18 cellular contexts compared by ENCODE assay signal in the genomic region with DNA sequence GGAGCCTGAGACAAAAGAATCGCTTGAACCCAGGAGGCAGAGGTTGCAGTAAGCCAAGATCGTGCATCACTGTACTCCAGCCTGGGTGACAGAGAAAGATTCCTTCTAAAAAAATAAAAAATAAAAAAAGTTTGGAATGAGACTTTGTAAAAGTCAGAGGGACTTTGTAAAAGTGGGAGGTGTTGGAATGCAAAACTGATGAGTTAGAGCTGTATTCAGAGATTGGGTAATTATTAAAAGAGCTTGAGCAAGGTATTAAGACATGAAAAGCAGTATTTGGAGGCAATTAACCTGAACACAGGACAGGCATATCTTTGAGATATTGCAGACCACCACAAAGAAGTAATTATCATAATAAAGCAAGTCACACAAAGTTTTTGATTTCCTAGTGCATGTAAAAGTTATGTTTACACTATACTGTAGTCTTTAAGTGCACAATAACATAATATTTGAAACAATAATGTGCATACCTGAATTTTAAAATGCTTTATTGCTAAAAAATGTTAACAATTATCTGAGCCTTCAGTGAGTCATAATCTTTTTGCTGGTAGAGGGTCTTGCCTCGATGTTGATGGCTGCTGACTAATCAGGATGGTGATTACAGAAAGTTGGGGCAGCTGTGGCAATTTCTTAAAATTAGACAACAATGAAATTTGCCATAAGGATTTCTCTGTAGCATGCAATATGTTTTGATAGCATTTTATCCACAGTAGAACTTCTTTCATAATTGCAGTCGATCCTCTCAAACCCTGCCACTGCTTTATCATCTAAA. TPM values are rescaled to one million over a fixed set of nuclear protein-coding genes. Genes with fewer than 3 reads are reported as not detected.
DNase-seq lines count a peak whose midpoint lies in the region; ATAC-seq and TF ChIP-seq lines count a peak whose summit lies in the region.
"Had no signal": no experiment of that assay in that cellular context is flagged by ENCODE, and none has a peak within 500 bp of the region (broad histone marks: within the 10 kb centered on the region; RNA-seq: fewer than 3 reads in every experiment).

No MANE protein-coding gene starts in this region.

- no peak overlapping the region for H3K4me3 ChIP-seq in ACC112 (ENCODE audit: low read depth, low read length)
- H3K4me3 ChIP-seq in GM23338: no peak overlapping the region
- no peak overlapping the region for H3K4me3 ChIP-seq in RWPE2 (ENCODE audit: severe bottlenecking)
- no peak overlapping the region for H3K4me3 ChIP-seq in fibroblast of villous mesenchyme (ENCODE audit: low read depth, low read length)
- no peak overlapping the region for H3K4me3 ChIP-seq in adrenal gland

- TF ChIP-seq CTCF in GM23338 (conservative IDR thresholded peaks at IDR 0.05; ENCODE audit: low read depth in 2 of 2) (no peak), RWPE2 (IDR thresholded peaks at IDR 0.05; ENCODE audit: poor library complexity, severe bottlenecking) (no peak), fibroblast of villous mesenchyme (IDR thresholded peaks at IDR 0.05; ENCODE audit: insufficient read depth, low read depth, low read length) (no peak), adrenal gland (IDR thresholded peaks at IDR 0.05) (no peak)

- H3F3A ChIP-seq in GM23338 (replicated peaks; ENCODE audit: low read depth): no peaks in the 10 kb centered on the region

- H3K79me2 ChIP-seq in ACC112 (ENCODE audit: control insufficient read depth, insufficient read depth, low read length, unreplicated experiment) (no peaks in the 10 kb centered on the region), GM23338 (replicated peaks; ENCODE audit: insufficient read depth) (no peaks in the 10 kb centered on the region)

- no peak overlapping the region for H3K27ac Mint-ChIP-seq in GM23338
- H3K27ac Mint-ChIP-seq: CD8-positive, alpha-beta T cell; H9; IgD-negative memory B cell had no signal

- H3K36me3 ChIP-seq in ACC112 (ENCODE audit: insufficient read depth, low read length) (no peaks in the 10 kb centered on the region), GM23338 (ENCODE audit: insufficient read depth) (no peaks in the 10 kb centered on the region), RWPE2 (ENCODE audit: low read depth) (no peaks in the 10 kb centered on the region), adrenal gland (replicated peaks in 1 of 2) (no peaks in the 10 kb centered on the region)

- DNase-seq in GM23338 (ENCODE audit: low spot score): no peak
- no peak for DNase-seq in RWPE2 (ENCODE audit: low spot score)
- peak; percentile 35 for DNase-seq in fibroblast of villous mesenchyme (ENCODE audit: low read depth)
- no peak for DNase-seq in adrenal gland
- DNase-seq in DMS114 treated with DMSO at 0.1 percent for 48 hours (lab: John Stamatoyannopoulos, UW; ENCODE audit: unreplicated experiment): no peak
- no peak for DNase-seq in NCI-H187 treated with DMSO at 0.1 percent for 48 hours (lab: John Stamatoyannopoulos, UW)
- no peak for DNase-seq in NCI-H2171 treated with DMSO at 0.1 percent for 48 hours (lab: John Stamatoyannopoulos, UW)
- DNase-seq: CD8-positive, alpha-beta T cell; H9; MV-4-11; NCI-H1436 treated with DMSO at 0.1 percent for 48 hours; NCI-H2081 treated with DMSO at 0.1 percent for 48 hours; NCI-H2227 treated with DMSO at 0.1 percent for 48 hours; NCI-H524 treated with DMSO at 0.1 percent for 48 hours; NK-92 treated with Interleukin-12 subunit alpha and Interleukin-12 subunit beta, amount 100 ng/mL, for 24 hours; Right ventricle myocardium superior had no signal

- H3K4me1 Mint-ChIP-seq in GM23338: peaks cover 9% of the 10 kb centered on the region
- H3K4me1 Mint-ChIP-seq: IgD-negative memory B cell had no signal

- no peaks in the 10 kb centered on the region for H4K20me1 ChIP-seq in GM23338 (replicated peaks; ENCODE audit: insufficient read depth)

- H3K9me3 ChIP-seq in RWPE2 (ENCODE audit: severe bottlenecking): no peaks in the 10 kb centered on the region
- H3K9me3 ChIP-seq in adrenal gland (replicated peaks in 1 of 3): no peaks in the 10 kb centered on the region

- H3K4me1 ChIP-seq in ACC112 (ENCODE audit: control insufficient read depth, insufficient read depth, low read length, unreplicated experiment) (peaks cover 29% of the 10 kb centered on the region), GM23338 (ENCODE audit: insufficient read depth) (peaks cover 19% of the 10 kb centered on the region), RWPE2 (ENCODE audit: insufficient read depth, poor library complexity, severe bottlenecking) (peaks cover 38% of the 10 kb centered on the region), adrenal gland (replicated peaks in 1 of 2) (no peaks in the 10 kb centered on the region)

- H3K9me2 ChIP-seq in GM23338 (ENCODE audit: insufficient read depth): peaks cover 14% of the 10 kb centered on the region; the same call in 1 of the 2 replicates

- H3K27me3 ChIP-seq in ACC112 (ENCODE audit: insufficient read depth, low read length): no peaks in the 10 kb centered on the region
- H3K27me3 ChIP-seq in GM23338 (ENCODE audit: insufficient read depth): no peaks in the 10 kb centered on the region
- no peaks in the 10 kb centered on the region for H3K27me3 ChIP-seq in RWPE2 (ENCODE audit: insufficient read depth, poor library complexity, severe bottlenecking)
- H3K27me3 ChIP-seq in adrenal gland: no peaks in the 10 kb centered on the region

- H2AFZ ChIP-seq in ACC112 (ENCODE audit: low read length, unreplicated experiment) (no peak overlapping the region), GM23338 (0 out of 2 replicates have a peak overlapping the region, but pooled peaks have one; percentile 56)

- H3K27ac ChIP-seq in ACC112 (ENCODE audit: low read depth, low read length) (peak overlapping the region; percentile 41; the same call in 1 of the 2 replicates), GM23338 (ENCODE audit: low read depth) (no peak overlapping the region), RWPE2 (ENCODE audit: poor library complexity, severe bottlenecking) (peak overlapping the region; percentile 79), adrenal gland (no peak overlapping the region)

- H3K4me2 ChIP-seq in GM23338: no peak overlapping the region

- no peaks in the 10 kb centered on the region for H3K36me3 Mint-ChIP-seq in GM23338 (ENCODE audit: low read depth)
- H3K36me3 Mint-ChIP-seq: CD8-positive, alpha-beta T cell; IgD-negative memory B cell had no signal

- no peaks in the 10 kb centered on the region for H3K27me3 Mint-ChIP-seq in GM23338 (ENCODE audit: insufficient read depth, low read depth, poor library complexity)
- H3K27me3 Mint-ChIP-seq: IgD-negative memory B cell had no signal

- 73 to 81% (median 77%) methylated on average over 4 of the region's 4 CpGs for WGBS in adrenal gland, 4 donors

- H3K4me3 Mint-ChIP-seq in GM23338: no peak overlapping the region
- H3K4me3 Mint-ChIP-seq: CD8-positive, alpha-beta T cell; H9; IgD-negative memory B cell had no signal

- TF ChIP-seq POLR2A in adrenal gland (IDR thresholded peaks at IDR 0.05): no peak

- intact Hi-C loops in adrenal gland (cut with DNase I): no loop called here

- ATAC-seq in GM23338 (no peak), RWPE2 (ENCODE audit: low read depth) (peak; percentile 58)
- ATAC-seq: CD8-positive, alpha-beta T cell had no signal

- H3K9me3 Mint-ChIP-seq in GM23338: no peaks in the 10 kb centered on the region
- H3K9me3 Mint-ChIP-seq: CD8-positive, alpha-beta T cell; IgD-negative memory B cell had no signal

TF ChIP-seq in GM23338, 12 proteins besides CTCF, POLR2A, EP300 and RAD21 (continues in another document):
- TF ChIP-seq, protein P1, sequence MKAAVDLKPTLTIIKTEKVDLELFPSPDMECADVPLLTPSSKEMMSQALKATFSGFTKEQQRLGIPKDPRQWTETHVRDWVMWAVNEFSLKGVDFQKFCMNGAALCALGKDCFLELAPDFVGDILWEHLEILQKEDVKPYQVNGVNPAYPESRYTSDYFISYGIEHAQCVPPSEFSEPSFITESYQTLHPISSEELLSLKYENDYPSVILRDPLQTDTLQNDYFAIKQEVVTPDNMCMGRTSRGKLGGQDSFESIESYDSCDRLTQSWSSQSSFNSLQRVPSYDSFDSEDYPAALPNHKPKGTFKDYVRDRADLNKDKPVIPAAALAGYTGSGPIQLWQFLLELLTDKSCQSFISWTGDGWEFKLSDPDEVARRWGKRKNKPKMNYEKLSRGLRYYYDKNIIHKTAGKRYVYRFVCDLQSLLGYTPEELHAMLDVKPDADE (IDR thresholded peaks at IDR 0.05): no peak
- no peak for TF ChIP-seq ZNF331 (CRISPR knock-in tag; IDR thresholded peaks at IDR 0.05; ENCODE audit: low read depth)
- TF ChIP-seq, protein P2, sequence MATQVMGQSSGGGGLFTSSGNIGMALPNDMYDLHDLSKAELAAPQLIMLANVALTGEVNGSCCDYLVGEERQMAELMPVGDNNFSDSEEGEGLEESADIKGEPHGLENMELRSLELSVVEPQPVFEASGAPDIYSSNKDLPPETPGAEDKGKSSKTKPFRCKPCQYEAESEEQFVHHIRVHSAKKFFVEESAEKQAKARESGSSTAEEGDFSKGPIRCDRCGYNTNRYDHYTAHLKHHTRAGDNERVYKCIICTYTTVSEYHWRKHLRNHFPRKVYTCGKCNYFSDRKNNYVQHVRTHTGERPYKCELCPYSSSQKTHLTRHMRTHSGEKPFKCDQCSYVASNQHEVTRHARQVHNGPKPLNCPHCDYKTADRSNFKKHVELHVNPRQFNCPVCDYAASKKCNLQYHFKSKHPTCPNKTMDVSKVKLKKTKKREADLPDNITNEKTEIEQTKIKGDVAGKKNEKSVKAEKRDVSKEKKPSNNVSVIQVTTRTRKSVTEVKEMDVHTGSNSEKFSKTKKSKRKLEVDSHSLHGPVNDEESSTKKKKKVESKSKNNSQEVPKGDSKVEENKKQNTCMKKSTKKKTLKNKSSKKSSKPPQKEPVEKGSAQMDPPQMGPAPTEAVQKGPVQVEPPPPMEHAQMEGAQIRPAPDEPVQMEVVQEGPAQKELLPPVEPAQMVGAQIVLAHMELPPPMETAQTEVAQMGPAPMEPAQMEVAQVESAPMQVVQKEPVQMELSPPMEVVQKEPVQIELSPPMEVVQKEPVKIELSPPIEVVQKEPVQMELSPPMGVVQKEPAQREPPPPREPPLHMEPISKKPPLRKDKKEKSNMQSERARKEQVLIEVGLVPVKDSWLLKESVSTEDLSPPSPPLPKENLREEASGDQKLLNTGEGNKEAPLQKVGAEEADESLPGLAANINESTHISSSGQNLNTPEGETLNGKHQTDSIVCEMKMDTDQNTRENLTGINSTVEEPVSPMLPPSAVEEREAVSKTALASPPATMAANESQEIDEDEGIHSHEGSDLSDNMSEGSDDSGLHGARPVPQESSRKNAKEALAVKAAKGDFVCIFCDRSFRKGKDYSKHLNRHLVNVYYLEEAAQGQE (IDR thresholded peaks at IDR 0.05; ENCODE audit: unreplicated experiment): no peak
- no peak for TF ChIP-seq NANOG (IDR thresholded peaks at IDR 0.05; ENCODE audit: borderline replicate concordance)
- no peak for TF ChIP-seq CREB1 (CRISPR knock-in tag; IDR thresholded peaks at IDR 0.05; ENCODE audit: low read depth)
- TF ChIP-seq EZH2phosphoT487 (IDR thresholded peaks at IDR 0.05; ENCODE audit: unreplicated experiment): no peak
- no peak for TF ChIP-seq POLR2AphosphoS5 (IDR thresholded peaks at IDR 0.05; ENCODE audit: low read depth)

RNA-seq across cellular contexts. Expression of a gene that starts 33.1 kb away (rescaled TPM):
- 19.3 and 21.6 TPM in 2 replicates for total RNA-seq in GM23338 (2014; rRNA removed; shearing (Covaris generic))
- 11.6 and 11.7 TPM in 2 replicates for polyA plus RNA-seq in GM23338 (2016; fragmentation: Nextera tagmentation; extraction: Ambion mirVana)
- total RNA-seq in fibroblast of villous mesenchyme: 68.3 and 70.4 TPM in 2 replicates
- 10 to 100 TPM; 13.1 to 49.3 (median 35.3) TPM for total RNA-seq in adrenal gland
- polyA plus RNA-seq in adrenal gland: 10 to 100 TPM; 12.2 to 19.7 (median 17.6) TPM

Comparison
In these comparisons a context has a peak if more than half of its experiments do, and no peak if none do; other contexts are left out.
1. H3K27ac ChIP-seq: peak in ACC112 (single experiment) and RWPE2 (single experiment); none in GM23338 (single experiment) and adrenal gland (0 of 5).